ENCODE assay signal across 1 cellular context in genomic region chr1:27774654-27775053, GRCh38.
TF ChIP-seq lines count a peak whose summit lies in the region.

No MANE protein-coding gene starts in this region.

TF ChIP-seq in GM23338, 12 proteins besides CTCF, POLR2A, EP300 and RAD21 (continued from another document):
- TF ChIP-seq, protein P1, sequence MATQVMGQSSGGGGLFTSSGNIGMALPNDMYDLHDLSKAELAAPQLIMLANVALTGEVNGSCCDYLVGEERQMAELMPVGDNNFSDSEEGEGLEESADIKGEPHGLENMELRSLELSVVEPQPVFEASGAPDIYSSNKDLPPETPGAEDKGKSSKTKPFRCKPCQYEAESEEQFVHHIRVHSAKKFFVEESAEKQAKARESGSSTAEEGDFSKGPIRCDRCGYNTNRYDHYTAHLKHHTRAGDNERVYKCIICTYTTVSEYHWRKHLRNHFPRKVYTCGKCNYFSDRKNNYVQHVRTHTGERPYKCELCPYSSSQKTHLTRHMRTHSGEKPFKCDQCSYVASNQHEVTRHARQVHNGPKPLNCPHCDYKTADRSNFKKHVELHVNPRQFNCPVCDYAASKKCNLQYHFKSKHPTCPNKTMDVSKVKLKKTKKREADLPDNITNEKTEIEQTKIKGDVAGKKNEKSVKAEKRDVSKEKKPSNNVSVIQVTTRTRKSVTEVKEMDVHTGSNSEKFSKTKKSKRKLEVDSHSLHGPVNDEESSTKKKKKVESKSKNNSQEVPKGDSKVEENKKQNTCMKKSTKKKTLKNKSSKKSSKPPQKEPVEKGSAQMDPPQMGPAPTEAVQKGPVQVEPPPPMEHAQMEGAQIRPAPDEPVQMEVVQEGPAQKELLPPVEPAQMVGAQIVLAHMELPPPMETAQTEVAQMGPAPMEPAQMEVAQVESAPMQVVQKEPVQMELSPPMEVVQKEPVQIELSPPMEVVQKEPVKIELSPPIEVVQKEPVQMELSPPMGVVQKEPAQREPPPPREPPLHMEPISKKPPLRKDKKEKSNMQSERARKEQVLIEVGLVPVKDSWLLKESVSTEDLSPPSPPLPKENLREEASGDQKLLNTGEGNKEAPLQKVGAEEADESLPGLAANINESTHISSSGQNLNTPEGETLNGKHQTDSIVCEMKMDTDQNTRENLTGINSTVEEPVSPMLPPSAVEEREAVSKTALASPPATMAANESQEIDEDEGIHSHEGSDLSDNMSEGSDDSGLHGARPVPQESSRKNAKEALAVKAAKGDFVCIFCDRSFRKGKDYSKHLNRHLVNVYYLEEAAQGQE (IDR thresholded peaks at IDR 0.05; ENCODE audit: unreplicated experiment), result no peak
- TF ChIP-seq CREB1 (CRISPR knock-in tag; IDR thresholded peaks at IDR 0.05; ENCODE audit: low read depth) (no peak), ZNF331 (CRISPR knock-in tag; IDR thresholded peaks at IDR 0.05; ENCODE audit: low read depth) (no peak), EZH2 (IDR thresholded peaks at IDR 0.05; ENCODE audit: low read depth, unreplicated experiment) (no peak), POLR2AphosphoS5 (IDR thresholded peaks at IDR 0.05; ENCODE audit: low read depth) (no peak)
- TF ChIP-seq, protein P2, sequence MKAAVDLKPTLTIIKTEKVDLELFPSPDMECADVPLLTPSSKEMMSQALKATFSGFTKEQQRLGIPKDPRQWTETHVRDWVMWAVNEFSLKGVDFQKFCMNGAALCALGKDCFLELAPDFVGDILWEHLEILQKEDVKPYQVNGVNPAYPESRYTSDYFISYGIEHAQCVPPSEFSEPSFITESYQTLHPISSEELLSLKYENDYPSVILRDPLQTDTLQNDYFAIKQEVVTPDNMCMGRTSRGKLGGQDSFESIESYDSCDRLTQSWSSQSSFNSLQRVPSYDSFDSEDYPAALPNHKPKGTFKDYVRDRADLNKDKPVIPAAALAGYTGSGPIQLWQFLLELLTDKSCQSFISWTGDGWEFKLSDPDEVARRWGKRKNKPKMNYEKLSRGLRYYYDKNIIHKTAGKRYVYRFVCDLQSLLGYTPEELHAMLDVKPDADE (IDR thresholded peaks at IDR 0.05), result no peak
